In genomic region chr7:104231054-104232046, GRCh38 we compare ENCODE assay signal across 8 cellular contexts. TPM values are rescaled to one million over a fixed set of nuclear protein-coding genes. Genes with fewer than 3 reads are reported as not detected.
DNase-seq lines count a peak whose midpoint lies in the region; ATAC-seq and TF ChIP-seq lines count a peak whose summit lies in the region.

No MANE protein-coding gene starts in this region.

- no peaks in the 10 kb centered on the region for H3K4me1 Mint-ChIP-seq in natural killer cell

- H3K27me3 ChIP-seq in esophagus squamous epithelium = peaks cover 0 to 12% (median 0%) of the 10 kb centered on the region in 4 donors
- H3K27me3 ChIP-seq in MG63 = peaks cover 3% of the 10 kb centered on the region; the same call in 1 of the 2 replicates

- H3K4me3 ChIP-seq in esophagus squamous epithelium (no peak overlapping the region), MG63 (no peak overlapping the region)

- H3K4me1 ChIP-seq in esophagus squamous epithelium = peaks cover 0 to 6% (median 0%) of the 10 kb centered on the region in 3 donors

- H3K27ac Mint-ChIP-seq in natural killer cell = no peak overlapping the region

- H3K36me3 ChIP-seq in esophagus squamous epithelium = no peaks in the 10 kb centered on the region
- no peaks in the 10 kb centered on the region for H3K36me3 ChIP-seq in MG63

- TF ChIP-seq POLR2A in esophagus squamous epithelium (IDR thresholded peaks at IDR 0.05) = no peak

- no peaks in the 10 kb centered on the region for H3K36me3 Mint-ChIP-seq in natural killer cell

- no peak overlapping the region for H3K27ac ChIP-seq in esophagus squamous epithelium

- no peaks in the 10 kb centered on the region for H3K9me3 Mint-ChIP-seq in natural killer cell

- 19 to 34% methylated on average over 16 to 25 of the region's 29 CpGs for WGBS in esophagus squamous epithelium, 2 donors

- H3K9me3 ChIP-seq in esophagus squamous epithelium = no peaks in the 10 kb centered on the region
- no peaks in the 10 kb centered on the region for H3K9me3 ChIP-seq in MG63

- H3K4me3 Mint-ChIP-seq in natural killer cell = no peak overlapping the region

- peak; percentile 44 to 69 (median 58) for TF ChIP-seq CTCF in esophagus squamous epithelium (IDR thresholded peaks at IDR 0.05)
- peak; percentile 82 for TF ChIP-seq CTCF in natural killer cell (IDR thresholded peaks at IDR 0.05)

- intact Hi-C loops in esophagus squamous epithelium (cut with DNase I) (loop anchor here (10.0 kb wide), 1 partner anchor 613 kb away; no protein-coding TSS in a partner anchor), natural killer cell (cut with micrococcal nuclease) (loop anchor here (1.0 kb wide), 1 partner anchor 617 kb away; no protein-coding TSS in a partner anchor)

- ATAC-seq in GM19395 (IDR thresholded peaks at IDR 0.05; ENCODE audit: unreplicated experiment) (peak; percentile 93), HG03457 (IDR thresholded peaks at IDR 0.05; ENCODE audit: unreplicated experiment) (peak; percentile 71), natural killer cell (peak; percentile 76 to 91 (median 79))

- H3K27me3 Mint-ChIP-seq in natural killer cell (ENCODE audit: low read depth in 2 of 2) = peaks cover 21 to 24% of the 10 kb centered on the region in 2 donors

- DNase-seq in DMS 273 (lab: John Stamatoyannopoulos, UW; ENCODE audit: unreplicated experiment) (peak; percentile 91), NCI-H524 treated with DMSO at 0.1 percent for 48 hours (lab: John Stamatoyannopoulos, UW) (peak; percentile 19), esophagus squamous epithelium (lab: John Stamatoyannopoulos, UW) (no peak), natural killer cell (peak; percentile 18), MG63 (no peak)
- DNase-seq in activated CD8-positive, alpha-beta memory T cell treated with anti-CD3 and anti-CD28 coated beads for 24 hours = peak; percentile 73

RNA-seq across cellular contexts. Expression of gene ORC5, which starts 23.5 kb away (rescaled TPM):
- total RNA-seq in esophagus squamous epithelium (10 to 100 TPM in 3 of 4 donors, 1 to 10 TPM in 1; 4.3 to 21.6 (median 19.6) TPM), natural killer cell (10 to 100 TPM in 2 of 3 donors, 1 to 10 TPM in 1; 7.3 to 13.6 (median 11.8) TPM)
- 20.9 and 33.6 TPM in 2 replicates for total RNA-seq in MG63 (2014; rRNA removed; shearing (Covaris generic); ENCODE audit: low replicate concordance)

Comparison
In these comparisons a context has a peak if more than half of its experiments do, and no peak if none do; other contexts are left out.
1. DNase-seq: peak in DMS 273 (single experiment), NCI-H524 treated with DMSO at 0.1 percent for 48 hours (single experiment), activated CD8-positive, alpha-beta memory T cell treated with anti-CD3 and anti-CD28 coated beads for 24 hours (single experiment) and natural killer cell (single experiment); none in esophagus squamous epithelium (single experiment) and MG63 (single experiment).
2. Peak in every context shown above with its lines, with median percentiles within 50 percentile points of each other: ATAC-seq.